Comparison of ENCODE assay signal across 30 cellular contexts in genomic region chr3:10746684-10747083, GRCh38.
"Had no signal": no experiment of that assay in that cellular context is flagged by ENCODE, and none has a peak within 500 bp of the region (broad histone marks: within the 10 kb centered on the region; RNA-seq: fewer than 3 reads in every experiment).

No MANE protein-coding gene starts in this region.

- H3K79me2 ChIP-seq: parathyroid adenoma had no signal

- DNase-seq: naive thymus-derived CD4-positive, alpha-beta T cell; natural killer cell; occipital lobe; ovary; posterior cingulate gyrus; psoas muscle; right cardiac atrium; spleen; stimulated activated CD4-positive, alpha-beta T cell treated with anti-CD3 and anti-CD28 coated beads, Interleukin-12 subunit alpha, Interleukin-12 subunit beta, amount 100 ng/mL, for 4 hours; stimulated activated CD4-positive, alpha-beta T cell treated with anti-CD3 and anti-CD28 coated beads, Interleukin-1b, Interleukin-23, amount 100 ng/mL, for 48 hours; stimulated activated CD4-positive, alpha-beta T cell treated with anti-CD3 and anti-CD28 coated beads, Interleukin-4, amount 100 ng/mL, for 1 hour; stimulated activated CD4-positive, alpha-beta T cell treated with anti-CD3 and anti-CD28 coated beads, Interleukin-4, amount 100 ng/mL, for 4 hours; stimulated activated CD8-positive, alpha-beta memory T cell treated with anti-CD3 and anti-CD28 coated beads, Interleukin-4, amount 100 ng/mL, for 48 hours; stimulated activated naive CD4-positive, alpha-beta T cell; stimulated activated naive CD8-positive, alpha-beta T cell treated with anti-CD3 and anti-CD28 coated beads, Interleukin-15, amount 100 ng/mL, for 72 hours; stimulated activated naive CD8-positive, alpha-beta T cell treated with anti-CD3 and anti-CD28 coated beads, Interleukin-15, Interleukin-2, amounts not matched to agents 100 U/mL and 50 U/mL, for 24 hours; substantia nigra; testis; tibial artery; transverse colon; upper lobe of left lung had no signal

- H3K4me1 ChIP-seq: parathyroid adenoma, psoas muscle, spleen, suprapubic skin, testis, tibial artery, transverse colon, upper lobe of left lung, vagina had no signal

- H3K36me3 ChIP-seq: neural progenitor cell, ovary, spleen, suprapubic skin, tibial artery, transverse colon, upper lobe of left lung, vagina had no signal

- H3K27ac ChIP-seq: neural progenitor cell, ovary, parathyroid adenoma, psoas muscle, skin epidermis, spleen, suprapubic skin, testis, tibial artery, transverse colon, upper lobe of left lung, vagina had no signal

- H3K4me2 ChIP-seq: neural progenitor cell, smooth muscle cell had no signal

- H3K9ac ChIP-seq: neural progenitor cell, parathyroid adenoma had no signal

- H3K27me3 ChIP-seq: ovary, testis, upper lobe of left lung, vagina had no signal

- FAIRE-seq: urothelium cell line had no signal

- H2AFZ ChIP-seq: neural progenitor cell, parathyroid adenoma had no signal

- ATAC-seq: naive thymus-derived CD4-positive, alpha-beta T cell; natural killer cell; psoas muscle; right cardiac atrium; sciatic nerve; stimulated activated memory B cell treated with anti-CD40 and anti-IgM and Interleukin-4, amounts not matched to agents 10 μg/mL and 1 μg/mL and 100 μg/mL, for 72 hours; stimulated activated naive CD8-positive, alpha-beta T cell treated with anti-CD3 and anti-CD28 coated beads, Interleukin-15, Interleukin-2, amounts not matched to agents 100 U/mL and 50 U/mL, for 24 hours had no signal

- H3K4me3 ChIP-seq: neural progenitor cell, ovary, psoas muscle, skin epidermis, smooth muscle cell, spleen, suprapubic skin, testis, tibial artery, transverse colon, upper lobe of left lung, vagina had no signal

- H3K9me3 ChIP-seq: ovary, psoas muscle, spleen, suprapubic skin, testis, tibial artery, transverse colon, upper lobe of left lung, vagina had no signal
